ENCODE assay signal across 22 cellular contexts in the genomic region with DNA sequence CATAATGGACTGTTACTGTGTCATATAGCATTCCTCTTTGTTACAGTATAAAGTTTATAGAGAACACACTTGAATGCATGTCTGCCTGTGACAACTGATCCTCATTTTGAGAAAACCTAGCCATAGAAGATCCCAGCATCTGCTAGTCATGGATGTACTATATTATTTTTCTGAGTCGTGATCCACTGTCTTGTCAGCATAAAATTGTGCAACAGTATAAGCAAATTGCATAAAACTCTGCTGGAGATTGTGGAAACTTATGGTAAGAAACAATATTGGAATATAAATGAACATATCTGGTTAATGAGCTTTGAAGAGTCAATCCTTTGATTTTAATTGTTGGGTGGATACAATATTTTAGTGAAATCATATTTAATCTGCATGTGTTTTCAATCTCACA. TPM values are rescaled to one million over a fixed set of nuclear protein-coding genes. Genes with fewer than 3 reads are reported as not detected.
A peak's percentile ranks its signal among the peaks of the same experiment; 100 is the strongest.
DNase-seq lines count a peak whose midpoint lies in the region; TF ChIP-seq lines count a peak whose summit lies in the region.
"Had no signal": no experiment of that assay in that cellular context is flagged by ENCODE, and none has a peak within 500 bp of the region (broad histone marks: within the 10 kb centered on the region; RNA-seq: fewer than 3 reads in every experiment).

No MANE protein-coding gene starts in this region.

- WGBS in mesenchymal stem cell = 93% methylated on average over 1 of the region's 1 CpG
- 14 to 33% methylated on average over 1 of the region's 1 CpG for WGBS in lower leg skin, 2 donors

- no peak overlapping the region for H4K91ac ChIP-seq in mesenchymal stem cell (ENCODE audit: low read length)

- H3K4me1 ChIP-seq in adipocyte (ENCODE audit: control insufficient read depth, insufficient read depth, low read length) (peaks cover 26% of the 10 kb centered on the region), mesenchymal stem cell (ENCODE audit: control insufficient read depth, insufficient read depth, low read depth, low read length) (no peaks in the 10 kb centered on the region)

- no peak overlapping the region for H2BK15ac ChIP-seq in mesenchymal stem cell (ENCODE audit: low read depth, poor library complexity, severe bottlenecking)

- no peak overlapping the region for H3K23ac ChIP-seq in mesenchymal stem cell (ENCODE audit: low read length in 2 of 2)

- TF ChIP-seq CTCF in lower leg skin (IDR thresholded peaks at IDR 0.05) = no peak

- DNase-seq in EL (peak; percentile 35), LHCN-M2 (ENCODE audit: low read depth) (peak; percentile 46), adipocyte (ENCODE audit: low read depth) (peak; percentile 60), mesenchymal stem cell (peak; percentile 51), SW480 (ENCODE audit: low spot score) (no peak), cardiac septum (ENCODE audit: low spot score) (no peak), lower leg skin (ENCODE audit: low spot score in 2 of 2) (no peak)
- DNase-seq: activated CD4-positive, alpha-beta T cell treated with anti-CD3 and anti-CD28 coated beads for 36 hours; activated effector memory CD4-positive, alpha-beta T cell treated with anti-CD3 and anti-CD28 coated beads, Interleukin-2, amount 50 U/mL, for 16 hours; anterior cingulate cortex; C1 segment of cervical spinal cord; cerebellar nuclear complex; DMS 273 treated with DMSO at 0.1 percent for 48 hours; effector memory CD8-positive, alpha-beta T cell; left lung; mucosa of descending colon; NCI-H1092; NCI-H526 treated with DMSO at 0.1 percent for 48 hours; retina; stimulated activated CD4-positive, alpha-beta T cell treated with anti-CD3 and anti-CD28 coated beads, Interleukin-15, amount 100 ng/mL, for 24 hours; stimulated activated naive B cell treated with anti-CD40 and anti-IgM and Interleukin-4, amounts not matched to agents 10 μg/mL and 1 μg/mL and 100 μg/mL, for 72 hours had no signal

- no peak overlapping the region for H3K14ac ChIP-seq in mesenchymal stem cell (ENCODE audit: low read length in 2 of 2)

- H3K9ac ChIP-seq in adipocyte (ENCODE audit: low read length) (no peak overlapping the region), mesenchymal stem cell (ENCODE audit: low read length) (peak overlapping the region; percentile 21)

- H3K18ac ChIP-seq in mesenchymal stem cell (ENCODE audit: low read depth in 1 of 2, low read length in 2 of 2) = no peak overlapping the region

- no peak overlapping the region for H4K8ac ChIP-seq in mesenchymal stem cell (ENCODE audit: low read length)

- H3K27ac ChIP-seq in mesenchymal stem cell (ENCODE audit: low read length, poor library complexity, severe bottlenecking) = no peak overlapping the region
- H3K27ac ChIP-seq: left lung had no signal

- H2BK5ac ChIP-seq in mesenchymal stem cell (ENCODE audit: low read depth, low read length, poor library complexity, severe bottlenecking) = no peak overlapping the region

- H3K79me1 ChIP-seq in mesenchymal stem cell (replicated peaks; ENCODE audit: low read length, poor library complexity, severe bottlenecking) = peaks cover 4% of the 10 kb centered on the region

- no peak overlapping the region for H2BK120ac ChIP-seq in mesenchymal stem cell (ENCODE audit: low read depth, low read length)

- H3K4ac ChIP-seq in mesenchymal stem cell (ENCODE audit: low read depth in 1 of 2, low read length in 2 of 2) = no peak overlapping the region

- H2AFZ ChIP-seq in mesenchymal stem cell (ENCODE audit: low read depth, low read length) = no peak overlapping the region
- H2AFZ ChIP-seq: GM23338 had no signal

- H2AK5ac ChIP-seq in mesenchymal stem cell (ENCODE audit: low read length, severe bottlenecking) = no peak overlapping the region

- H3K4me2 ChIP-seq in mesenchymal stem cell (ENCODE audit: low read length, poor library complexity, severe bottlenecking) = no peak overlapping the region
- H3K4me2 ChIP-seq: GM23338 had no signal

- H2BK12ac ChIP-seq in mesenchymal stem cell (ENCODE audit: low read length in 2 of 2) = no peak overlapping the region

- no peaks in the 10 kb centered on the region for H3K36me3 ChIP-seq in adipocyte (ENCODE audit: control insufficient read depth, insufficient read depth, low read length, severe bottlenecking)
- H3K36me3 ChIP-seq in mesenchymal stem cell (ENCODE audit: control insufficient read depth in 1 of 2, insufficient read depth in 2 of 2, low read depth in 1 of 2, low read length in 2 of 2) = no peaks in the 10 kb centered on the region
- H3K36me3 ChIP-seq: left lung had no signal

- H3K27me3 ChIP-seq in adipocyte (replicated peaks; ENCODE audit: control insufficient read depth, insufficient read depth, low read length) (no peaks in the 10 kb centered on the region), mesenchymal stem cell (ENCODE audit: control insufficient read depth in 1 of 2, insufficient read depth in 1 of 2, low read length in 2 of 2) (no peaks in the 10 kb centered on the region)
- H3K27me3 ChIP-seq: left lung had no signal

- H3K4me3 ChIP-seq in adipocyte (ENCODE audit: low read length) (no peak overlapping the region), mesenchymal stem cell (ENCODE audit: insufficient read depth in 1 of 2, low read depth in 1 of 2, low read length in 2 of 2) (no peak overlapping the region), lower leg skin (ENCODE audit: low read depth, poor library complexity, severe bottlenecking) (no peak overlapping the region)
- H3K4me3 ChIP-seq: GM23338, left lung, mucosa of descending colon had no signal

- intact Hi-C loops in cardiac septum (cut with DNase I) = no loop called here
- intact Hi-C loops in lower leg skin (cut with DNase I; ENCODE audit: low total_unique reads) = no loop called here

- TF ChIP-seq POLR2A in lower leg skin (IDR thresholded peaks at IDR 0.05) = no peak

- H3K9me3 ChIP-seq in adipocyte (ENCODE audit: control insufficient read depth, low read length) (no peaks in the 10 kb centered on the region), mesenchymal stem cell (ENCODE audit: control insufficient read depth, low read length) (no peaks in the 10 kb centered on the region)
- H3K9me3 ChIP-seq: left lung, mucosa of descending colon had no signal

RNA-seq across cellular contexts. Expression of a gene that starts 3.6 kb away (rescaled TPM):
- total RNA-seq in LHCN-M2 (2014; rRNA removed) (13.1 and 13.8 TPM in 2 replicates), cardiac septum (0.16 TPM), lower leg skin (1 to 10 TPM in 3 of 4 donors, under 1 TPM in 1; 0.71 to 2.1 (median 1.9) TPM)
- 2.7 TPM for polyA plus RNA-seq in LHCN-M2 (2012)
- 0.95 TPM for polyA plus RNA-seq in mesenchymal stem cell (2013, experiment 1 of 2)
- 0.96 TPM for polyA plus RNA-seq in mesenchymal stem cell (2013, experiment 2 of 2)

Comparison
In these comparisons a context has a peak if more than half of its experiments do, and no peak if none do; other contexts are left out.
1. DNase-seq: peak in EL (single experiment), LHCN-M2 (single experiment), adipocyte (single experiment) and mesenchymal stem cell (single experiment); none in SW480 (single experiment), cardiac septum (single experiment) and lower leg skin (0 of 2).